7 cellular contexts compared by ENCODE assay signal in genomic region chr1:36703526-36704208, GRCh38.
DNase-seq lines count a peak whose midpoint lies in the region; ATAC-seq and TF ChIP-seq lines count a peak whose summit lies in the region.

No MANE protein-coding gene starts in this region.

- H3K36me3 ChIP-seq in SK-N-MC (ENCODE audit: insufficient read depth, low read length) (no peaks in the 10 kb centered on the region), heart left ventricle (no peaks in the 10 kb centered on the region), prostate gland (no peaks in the 10 kb centered on the region)

- H3K9me3 Mint-ChIP-seq in activated naive CD8-positive, alpha-beta T cell treated with anti-CD3 and anti-CD28 coated beads, Interleukin-2, amount 50 U/mL, for 24 hours = no peaks in the 10 kb centered on the region

- DNase-seq in GM13977 (ENCODE audit: low spot score) = peak; percentile 85
- peak; percentile 78 for DNase-seq in NCI-H1105 treated with DMSO at 0.1 percent for 48 hours (lab: John Stamatoyannopoulos, UW)
- peak; percentile 45 for DNase-seq in SK-N-MC (ENCODE audit: low read depth, low spot score)
- peak; percentile 76 for DNase-seq in activated naive CD8-positive, alpha-beta T cell treated with anti-CD3 and anti-CD28 coated beads, Interleukin-2, amount 50 U/mL, for 24 hours
- peak; percentile 62 to 84 (median 68) for DNase-seq in heart left ventricle
- DNase-seq in prostate gland (ENCODE audit: low spot score) = peak; percentile 46

- TF ChIP-seq POLR2A in heart left ventricle (IDR thresholded peaks at IDR 0.05) = no peak
- no peak for TF ChIP-seq POLR2A in prostate gland (IDR thresholded peaks at IDR 0.05)

- H3K9me3 ChIP-seq in SK-N-MC (ENCODE audit: low read depth, low read length) = no peaks in the 10 kb centered on the region
- no peaks in the 10 kb centered on the region for H3K9me3 ChIP-seq in heart left ventricle
- H3K9me3 ChIP-seq in prostate gland = no peaks in the 10 kb centered on the region

- H3K4me3 Mint-ChIP-seq in activated naive CD8-positive, alpha-beta T cell treated with anti-CD3 and anti-CD28 coated beads, Interleukin-2, amount 50 U/mL, for 24 hours = no peak overlapping the region

- H3K4me1 Mint-ChIP-seq in activated naive CD8-positive, alpha-beta T cell treated with anti-CD3 and anti-CD28 coated beads, Interleukin-2, amount 50 U/mL, for 24 hours = no peaks in the 10 kb centered on the region

- H3K27me3 Mint-ChIP-seq in activated naive CD8-positive, alpha-beta T cell treated with anti-CD3 and anti-CD28 coated beads, Interleukin-2, amount 50 U/mL, for 24 hours = peaks cover 39% of the 10 kb centered on the region

- 17 to 21% (median 20%) methylated on average over 16 to 19 of the region's 19 CpGs for WGBS in heart left ventricle, 4 donors
- 20% methylated on average over 19 of the region's 19 CpGs for WGBS in prostate gland

- H3K27ac Mint-ChIP-seq in activated naive CD8-positive, alpha-beta T cell treated with anti-CD3 and anti-CD28 coated beads, Interleukin-2, amount 50 U/mL, for 24 hours = no peak overlapping the region

- TF ChIP-seq CTCF in GM13977 (IDR thresholded peaks at IDR 0.05; ENCODE audit: extremely low read depth, insufficient read depth, missing control alignments) (peak; percentile 98), heart left ventricle (IDR thresholded peaks at IDR 0.05) (peak; percentile 68 to 84 (median 78)), prostate gland (IDR thresholded peaks at IDR 0.05) (peak; percentile 38 to 81 (median 76))

- H3K27ac ChIP-seq in SK-N-MC (peak overlapping the region; percentile 40; the same call in 1 of the 2 replicates), heart left ventricle (no peak overlapping the region), prostate gland (no peak overlapping the region)

- H3K4me1 ChIP-seq in heart left ventricle = no peaks in the 10 kb centered on the region
- H3K4me1 ChIP-seq in prostate gland (replicated peaks) = no peaks in the 10 kb centered on the region

- peaks cover 0 to 62% (median 11%) of the 10 kb centered on the region in 9 donors for H3K27me3 ChIP-seq in heart left ventricle
- peaks cover 2% of the 10 kb centered on the region for H3K27me3 ChIP-seq in prostate gland (replicated peaks; ENCODE audit: insufficient read depth)

- intact Hi-C loops in heart left ventricle (cut with DNase I) = loop anchor here (1.0 to 10.0 kb wide), 9 partner anchors 329 to 734 kb away; partner anchors contain the start of gene GRIK3 (in 2 of the 10)
- intact Hi-C loops in prostate gland (cut with DNase I) = loop anchor here (2.0 kb wide), 1 partner anchor 731 kb away; no protein-coding TSS in a partner anchor

- H3K36me3 Mint-ChIP-seq in activated naive CD8-positive, alpha-beta T cell treated with anti-CD3 and anti-CD28 coated beads, Interleukin-2, amount 50 U/mL, for 24 hours (ENCODE audit: low read depth) = no peaks in the 10 kb centered on the region

- H3K4me3 ChIP-seq in SK-N-MC = 0 out of 2 replicates have a peak overlapping the region, but pooled peaks have one; percentile 4
- no peak overlapping the region for H3K4me3 ChIP-seq in heart left ventricle
- no peak overlapping the region for H3K4me3 ChIP-seq in prostate gland

- peak; percentile 69 for ATAC-seq in activated naive CD8-positive, alpha-beta T cell treated with anti-CD3 and anti-CD28 coated beads, Interleukin-2, amount 50 U/mL, for 24 hours
- ATAC-seq in heart left ventricle = peak; percentile 37 to 91 (median 90)
- no peak for ATAC-seq in HG02610 (IDR thresholded peaks at IDR 0.05; ENCODE audit: unreplicated experiment)

- in situ Hi-C loops in GM13977 (cut with MboI; ENCODE audit: low pct_unique_long_range_greater_than_20kb, low sequenced_read_pairs, unreplicated experiment) = no loop called here

- H3K9ac ChIP-seq in SK-N-MC (ENCODE audit: insufficient read length) = peak overlapping the region; percentile 24
